Comparison of ENCODE assay signal across 1 cellular context in the genomic region with DNA sequence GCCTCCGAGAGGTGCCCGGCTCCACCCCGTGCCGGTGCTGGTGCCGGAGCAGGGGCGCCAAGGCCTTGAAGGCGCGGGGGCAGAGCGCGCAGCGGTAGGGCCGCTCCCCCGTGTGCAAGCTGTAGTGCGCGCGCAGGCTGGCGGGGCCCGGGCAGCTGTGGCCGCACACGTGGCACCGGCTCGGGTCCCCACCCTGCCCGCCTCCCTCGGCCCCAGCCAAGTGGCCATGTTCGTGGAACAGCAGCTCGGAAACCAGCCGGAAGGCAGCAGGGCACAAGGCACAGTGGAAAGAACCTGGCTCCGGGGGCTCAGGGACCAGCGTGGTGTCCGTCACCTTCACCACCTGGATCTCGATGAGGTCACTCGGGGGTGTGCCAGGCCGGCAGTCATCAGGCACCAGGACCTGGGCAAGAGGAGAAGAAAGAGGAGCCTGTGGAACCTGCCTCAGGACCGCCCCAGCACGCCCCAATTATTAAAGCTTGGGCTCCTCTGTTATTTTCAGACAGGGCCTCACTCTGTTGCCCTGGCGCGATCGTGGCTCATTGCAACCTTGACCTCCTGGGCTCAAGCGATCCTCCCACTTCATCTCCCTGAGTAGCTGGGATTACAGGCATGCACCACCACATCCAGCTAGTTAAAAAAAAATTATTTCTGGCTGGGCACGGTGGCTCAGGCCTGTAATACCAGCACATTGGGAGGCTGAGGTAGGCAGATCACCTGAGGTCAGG.
A peak's percentile ranks its signal among the peaks of the same experiment; 100 is the strongest.
TF ChIP-seq lines count a peak whose summit lies in the region.

No MANE protein-coding gene starts in this region.

TF ChIP-seq in HepG2, 621 proteins besides CTCF, POLR2A, EP300 and RAD21:
- TF ChIP-seq ATF7-NPFF (CRISPR knock-in tag; IDR thresholded peaks at IDR 0.05; ENCODE audit: low read depth), result no peak
- TF ChIP-seq HES4 (CRISPR knock-in tag; IDR thresholded peaks at IDR 0.05; ENCODE audit: borderline replicate concordance), result no peak
- TF ChIP-seq HNRNPL (IDR thresholded peaks at IDR 0.05; ENCODE audit: low read depth, low read length), result 0 out of 2 replicates have a peak, but pooled peaks have one; percentile 5
- TF ChIP-seq PAWR (CRISPR knock-in tag; IDR thresholded peaks at IDR 0.05; ENCODE audit: borderline replicate concordance), result no peak
- TF ChIP-seq SMARCE1 (IDR thresholded peaks at IDR 0.05; ENCODE audit: borderline replicate concordance), result no peak
- TF ChIP-seq GLMP (CRISPR knock-in tag; IDR thresholded peaks at IDR 0.05; ENCODE audit: borderline replicate concordance), result no peak
- no peak for TF ChIP-seq ZFX (CRISPR knock-in tag; IDR thresholded peaks at IDR 0.05; ENCODE audit: low read depth)
- TF ChIP-seq, protein P1, sequence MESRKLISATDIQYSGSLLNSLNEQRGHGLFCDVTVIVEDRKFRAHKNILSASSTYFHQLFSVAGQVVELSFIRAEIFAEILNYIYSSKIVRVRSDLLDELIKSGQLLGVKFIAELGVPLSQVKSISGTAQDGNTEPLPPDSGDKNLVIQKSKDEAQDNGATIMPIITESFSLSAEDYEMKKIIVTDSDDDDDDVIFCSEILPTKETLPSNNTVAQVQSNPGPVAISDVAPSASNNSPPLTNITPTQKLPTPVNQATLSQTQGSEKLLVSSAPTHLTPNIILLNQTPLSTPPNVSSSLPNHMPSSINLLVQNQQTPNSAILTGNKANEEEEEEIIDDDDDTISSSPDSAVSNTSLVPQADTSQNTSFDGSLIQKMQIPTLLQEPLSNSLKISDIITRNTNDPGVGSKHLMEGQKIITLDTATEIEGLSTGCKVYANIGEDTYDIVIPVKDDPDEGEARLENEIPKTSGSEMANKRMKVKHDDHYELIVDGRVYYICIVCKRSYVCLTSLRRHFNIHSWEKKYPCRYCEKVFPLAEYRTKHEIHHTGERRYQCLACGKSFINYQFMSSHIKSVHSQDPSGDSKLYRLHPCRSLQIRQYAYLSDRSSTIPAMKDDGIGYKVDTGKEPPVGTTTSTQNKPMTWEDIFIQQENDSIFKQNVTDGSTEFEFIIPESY (CRISPR knock-in tag; IDR thresholded peaks at IDR 0.05), result peak; percentile 59; the same call in 1 of the 2 replicates
- TF ChIP-seq ZC3H4 (CRISPR knock-in tag; IDR thresholded peaks at IDR 0.05; ENCODE audit: borderline replicate concordance), result no peak
- no peak for TF ChIP-seq DPF2 (CRISPR knock-in tag; IDR thresholded peaks at IDR 0.05; ENCODE audit: borderline replicate concordance, low read depth)
- peak; percentile 15 for TF ChIP-seq AGO1 (IDR thresholded peaks at IDR 0.05; ENCODE audit: low read depth, low read length, poor library complexity, severe bottlenecking)
- no peak for TF ChIP-seq POLR2AphosphoS2 (IDR thresholded peaks at IDR 0.05; ENCODE audit: low read depth, low read length)
- no peak for TF ChIP-seq ISX (CRISPR knock-in tag; conservative IDR thresholded peaks at IDR 0.05)
- no peak for TF ChIP-seq ZNF772 (CRISPR knock-in tag; IDR thresholded peaks at IDR 0.05)
- no peak for TF ChIP-seq SOX13 (IDR thresholded peaks at IDR 0.05)
- TF ChIP-seq SOX13 (CRISPR knock-in tag; conservative IDR thresholded peaks at IDR 0.05 in 1 of 2, IDR thresholded peaks at IDR 0.05 in 1 of 2), result no peak
- 0 out of 2 replicates have a peak, but pooled peaks have one; percentile 26 for TF ChIP-seq ZMYM3 (CRISPR knock-in tag; IDR thresholded peaks at IDR 0.05)
- peak; percentile 67; the same call in 1 of the 2 replicates for TF ChIP-seq RBFOX2 (IDR thresholded peaks at IDR 0.05; ENCODE audit: low read depth, low read length)
- no peak for TF ChIP-seq RARA (CRISPR knock-in tag; IDR thresholded peaks at IDR 0.05)
- no peak for TF ChIP-seq KAT2B (IDR thresholded peaks at IDR 0.05; ENCODE audit: borderline replicate concordance, low read depth, low read length)
- TF ChIP-seq ZNF660 (CRISPR knock-in tag; IDR thresholded peaks at IDR 0.05; ENCODE audit: borderline replicate concordance, low read depth), result no peak
- TF ChIP-seq ZNF530 (CRISPR knock-in tag; IDR thresholded peaks at IDR 0.05; ENCODE audit: low read depth), result no peak
- no peak for TF ChIP-seq CBX1 (IDR thresholded peaks at IDR 0.05; ENCODE audit: low read depth)
- TF ChIP-seq TCF7 (IDR thresholded peaks at IDR 0.05; ENCODE audit: low read depth), result no peak
- TF ChIP-seq ZNF550 (CRISPR knock-in tag; IDR thresholded peaks at IDR 0.05; ENCODE audit: borderline replicate concordance), result no peak
- no peak for TF ChIP-seq E2F1 (CRISPR knock-in tag; IDR thresholded peaks at IDR 0.05)
- TF ChIP-seq TOPORS (CRISPR knock-in tag; IDR thresholded peaks at IDR 0.05), result no peak
- TF ChIP-seq AGO2 (optimal IDR thresholded peaks at IDR 0.05; ENCODE audit: low read depth, low read length), result peak; percentile 15
- TF ChIP-seq HNF4A (CRISPR knock-in tag; IDR thresholded peaks at IDR 0.05), result peak; percentile 7; the same call in 1 of the 2 replicates
- TF ChIP-seq NR2F6 (IDR thresholded peaks at IDR 0.05), result no peak
- peak; percentile 17; the same call in 1 of the 2 replicates for TF ChIP-seq NR2F6 (CRISPR knock-in tag; IDR thresholded peaks at IDR 0.05)
- TF ChIP-seq EED (CRISPR knock-in tag; IDR thresholded peaks at IDR 0.05), result no peak
- TF ChIP-seq CEBPZ (IDR thresholded peaks at IDR 0.05; ENCODE audit: low read length), result no peak
- TF ChIP-seq NFE2 (CRISPR knock-in tag; IDR thresholded peaks at IDR 0.05), result no peak
